ENCODE assay signal across 1 cellular context in genomic region chr16:29181930-29182411, GRCh38.
TF ChIP-seq lines count a peak whose summit lies in the region.

No MANE protein-coding gene starts in this region.

TF ChIP-seq in K562, 482 proteins besides CTCF, POLR2A, EP300 and RAD21 (continued from another document):
- TF ChIP-seq, protein P1, sequence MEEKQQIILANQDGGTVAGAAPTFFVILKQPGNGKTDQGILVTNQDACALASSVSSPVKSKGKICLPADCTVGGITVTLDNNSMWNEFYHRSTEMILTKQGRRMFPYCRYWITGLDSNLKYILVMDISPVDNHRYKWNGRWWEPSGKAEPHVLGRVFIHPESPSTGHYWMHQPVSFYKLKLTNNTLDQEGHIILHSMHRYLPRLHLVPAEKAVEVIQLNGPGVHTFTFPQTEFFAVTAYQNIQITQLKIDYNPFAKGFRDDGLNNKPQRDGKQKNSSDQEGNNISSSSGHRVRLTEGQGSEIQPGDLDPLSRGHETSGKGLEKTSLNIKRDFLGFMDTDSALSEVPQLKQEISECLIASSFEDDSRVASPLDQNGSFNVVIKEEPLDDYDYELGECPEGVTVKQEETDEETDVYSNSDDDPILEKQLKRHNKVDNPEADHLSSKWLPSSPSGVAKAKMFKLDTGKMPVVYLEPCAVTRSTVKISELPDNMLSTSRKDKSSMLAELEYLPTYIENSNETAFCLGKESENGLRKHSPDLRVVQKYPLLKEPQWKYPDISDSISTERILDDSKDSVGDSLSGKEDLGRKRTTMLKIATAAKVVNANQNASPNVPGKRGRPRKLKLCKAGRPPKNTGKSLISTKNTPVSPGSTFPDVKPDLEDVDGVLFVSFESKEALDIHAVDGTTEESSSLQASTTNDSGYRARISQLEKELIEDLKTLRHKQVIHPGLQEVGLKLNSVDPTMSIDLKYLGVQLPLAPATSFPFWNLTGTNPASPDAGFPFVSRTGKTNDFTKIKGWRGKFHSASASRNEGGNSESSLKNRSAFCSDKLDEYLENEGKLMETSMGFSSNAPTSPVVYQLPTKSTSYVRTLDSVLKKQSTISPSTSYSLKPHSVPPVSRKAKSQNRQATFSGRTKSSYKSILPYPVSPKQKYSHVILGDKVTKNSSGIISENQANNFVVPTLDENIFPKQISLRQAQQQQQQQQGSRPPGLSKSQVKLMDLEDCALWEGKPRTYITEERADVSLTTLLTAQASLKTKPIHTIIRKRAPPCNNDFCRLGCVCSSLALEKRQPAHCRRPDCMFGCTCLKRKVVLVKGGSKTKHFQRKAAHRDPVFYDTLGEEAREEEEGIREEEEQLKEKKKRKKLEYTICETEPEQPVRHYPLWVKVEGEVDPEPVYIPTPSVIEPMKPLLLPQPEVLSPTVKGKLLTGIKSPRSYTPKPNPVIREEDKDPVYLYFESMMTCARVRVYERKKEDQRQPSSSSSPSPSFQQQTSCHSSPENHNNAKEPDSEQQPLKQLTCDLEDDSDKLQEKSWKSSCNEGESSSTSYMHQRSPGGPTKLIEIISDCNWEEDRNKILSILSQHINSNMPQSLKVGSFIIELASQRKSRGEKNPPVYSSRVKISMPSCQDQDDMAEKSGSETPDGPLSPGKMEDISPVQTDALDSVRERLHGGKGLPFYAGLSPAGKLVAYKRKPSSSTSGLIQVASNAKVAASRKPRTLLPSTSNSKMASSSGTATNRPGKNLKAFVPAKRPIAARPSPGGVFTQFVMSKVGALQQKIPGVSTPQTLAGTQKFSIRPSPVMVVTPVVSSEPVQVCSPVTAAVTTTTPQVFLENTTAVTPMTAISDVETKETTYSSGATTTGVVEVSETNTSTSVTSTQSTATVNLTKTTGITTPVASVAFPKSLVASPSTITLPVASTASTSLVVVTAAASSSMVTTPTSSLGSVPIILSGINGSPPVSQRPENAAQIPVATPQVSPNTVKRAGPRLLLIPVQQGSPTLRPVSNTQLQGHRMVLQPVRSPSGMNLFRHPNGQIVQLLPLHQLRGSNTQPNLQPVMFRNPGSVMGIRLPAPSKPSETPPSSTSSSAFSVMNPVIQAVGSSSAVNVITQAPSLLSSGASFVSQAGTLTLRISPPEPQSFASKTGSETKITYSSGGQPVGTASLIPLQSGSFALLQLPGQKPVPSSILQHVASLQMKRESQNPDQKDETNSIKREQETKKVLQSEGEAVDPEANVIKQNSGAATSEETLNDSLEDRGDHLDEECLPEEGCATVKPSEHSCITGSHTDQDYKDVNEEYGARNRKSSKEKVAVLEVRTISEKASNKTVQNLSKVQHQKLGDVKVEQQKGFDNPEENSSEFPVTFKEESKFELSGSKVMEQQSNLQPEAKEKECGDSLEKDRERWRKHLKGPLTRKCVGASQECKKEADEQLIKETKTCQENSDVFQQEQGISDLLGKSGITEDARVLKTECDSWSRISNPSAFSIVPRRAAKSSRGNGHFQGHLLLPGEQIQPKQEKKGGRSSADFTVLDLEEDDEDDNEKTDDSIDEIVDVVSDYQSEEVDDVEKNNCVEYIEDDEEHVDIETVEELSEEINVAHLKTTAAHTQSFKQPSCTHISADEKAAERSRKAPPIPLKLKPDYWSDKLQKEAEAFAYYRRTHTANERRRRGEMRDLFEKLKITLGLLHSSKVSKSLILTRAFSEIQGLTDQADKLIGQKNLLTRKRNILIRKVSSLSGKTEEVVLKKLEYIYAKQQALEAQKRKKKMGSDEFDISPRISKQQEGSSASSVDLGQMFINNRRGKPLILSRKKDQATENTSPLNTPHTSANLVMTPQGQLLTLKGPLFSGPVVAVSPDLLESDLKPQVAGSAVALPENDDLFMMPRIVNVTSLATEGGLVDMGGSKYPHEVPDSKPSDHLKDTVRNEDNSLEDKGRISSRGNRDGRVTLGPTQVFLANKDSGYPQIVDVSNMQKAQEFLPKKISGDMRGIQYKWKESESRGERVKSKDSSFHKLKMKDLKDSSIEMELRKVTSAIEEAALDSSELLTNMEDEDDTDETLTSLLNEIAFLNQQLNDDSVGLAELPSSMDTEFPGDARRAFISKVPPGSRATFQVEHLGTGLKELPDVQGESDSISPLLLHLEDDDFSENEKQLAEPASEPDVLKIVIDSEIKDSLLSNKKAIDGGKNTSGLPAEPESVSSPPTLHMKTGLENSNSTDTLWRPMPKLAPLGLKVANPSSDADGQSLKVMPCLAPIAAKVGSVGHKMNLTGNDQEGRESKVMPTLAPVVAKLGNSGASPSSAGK (IDR thresholded peaks at IDR 0.05) = peak; percentile 25; the same call in 1 of the 2 replicates
TF ChIP-seq in K562: peak in this region for 3; not testable (repeated sequence) for 479.
